Comparison of ENCODE assay signal across 24 cellular contexts in the genomic region with DNA sequence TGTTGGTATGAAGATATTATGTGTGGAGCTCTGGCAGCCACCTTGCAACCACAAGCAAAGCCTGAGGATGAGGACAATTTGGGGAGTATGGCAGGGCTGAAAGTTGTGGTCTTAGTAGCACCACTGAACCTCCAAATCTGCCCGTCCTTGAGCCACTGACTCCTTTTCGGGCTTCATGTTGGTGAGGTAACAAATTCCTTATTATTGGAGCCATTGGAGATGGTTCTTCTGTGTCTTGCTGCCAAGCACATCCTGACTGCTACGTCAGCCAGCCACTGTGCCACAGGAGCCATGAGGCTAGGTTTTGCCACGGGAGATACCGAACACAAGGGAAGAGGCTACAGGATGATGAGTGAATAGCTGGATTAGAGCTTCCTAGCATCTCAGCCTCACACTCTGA.
"Had no signal": no experiment of that assay in that cellular context is flagged by ENCODE, and none has a peak within 500 bp of the region (broad histone marks: within the 10 kb centered on the region; RNA-seq: fewer than 3 reads in every experiment).

No MANE protein-coding gene starts in this region.

- H3K36me3 ChIP-seq: brain microvascular endothelial cell had no signal

- H3K9me3 Mint-ChIP-seq: activated CD4-positive, alpha-beta T cell treated with anti-CD3 and anti-CD28 coated beads, Interleukin-2, amount 10 ng/mL, durations not matched to agents 7 days and 5 days; activated naive CD4-positive, alpha-beta T cell treated with anti-CD3 and anti-CD28 coated beads, Interleukin-2, amount 10 ng/mL, durations not matched to agents 7 days and 5 days; activated naive CD8-positive, alpha-beta T cell treated with anti-CD3 and anti-CD28 coated beads, Interleukin-2, amount 50 U/mL, for 24 hours; activated T-cell treated with anti-CD3 and anti-CD28 coated beads, Interleukin-2, amount 50 U/mL, for 24 hours; activated T-helper 2 cell treated with anti-CD3 and anti-CD28 coated beads, Interferon-gamma antibody, Interleukin-2, Interleukin-4, amounts not matched to agents 10 μg/mL and 5 μg/mL and 100 μg/mL, durations not matched to agents 14 hours and 24 hours and 36 hours had no signal

- H3K36me3 Mint-ChIP-seq: activated naive CD4-positive, alpha-beta T cell treated with anti-CD3 and anti-CD28 coated beads, Interleukin-2, amount 10 ng/mL, durations not matched to agents 7 days and 5 days; activated naive CD8-positive, alpha-beta T cell had no signal

- H3K4me3 Mint-ChIP-seq: activated CD4-positive, alpha-beta T cell treated with anti-CD3 and anti-CD28 coated beads for 36 hours; activated CD4-positive, alpha-beta T cell treated with anti-CD3 and anti-CD28 coated beads, Interleukin-2, amount 10 ng/mL, durations not matched to agents 7 days and 5 days; activated CD8-positive, alpha-beta T cell treated with anti-CD3 and anti-CD28 coated beads, Interleukin-2, amount 10 ng/mL, durations not matched to agents 7 days and 5 days; activated naive CD4-positive, alpha-beta T cell treated with anti-CD3 and anti-CD28 coated beads, Interleukin-2, amount 10 ng/mL, durations not matched to agents 7 days and 5 days; activated naive CD8-positive, alpha-beta T cell; activated naive CD8-positive, alpha-beta T cell treated with anti-CD3 and anti-CD28 coated beads, Interleukin-2, amount 50 U/mL, for 24 hours; activated T-cell treated with anti-CD3 and anti-CD28 coated beads, Interleukin-2, amount 50 U/mL, for 24 hours had no signal

- H3K4me2 ChIP-seq: KMS-11 had no signal

- H3K27ac Mint-ChIP-seq: activated CD4-positive, alpha-beta T cell treated with anti-CD3 and anti-CD28 coated beads for 36 hours; activated CD4-positive, alpha-beta T cell treated with anti-CD3 and anti-CD28 coated beads, Interleukin-2, amount 10 ng/mL, durations not matched to agents 7 days and 5 days; activated CD8-positive, alpha-beta T cell treated with anti-CD3 and anti-CD28 coated beads, Interleukin-2, amount 10 ng/mL, durations not matched to agents 7 days and 5 days; activated naive CD4-positive, alpha-beta T cell treated with anti-CD3 and anti-CD28 coated beads, Interleukin-2, amount 10 ng/mL, durations not matched to agents 7 days and 5 days; activated naive CD8-positive, alpha-beta T cell; activated naive CD8-positive, alpha-beta T cell treated with anti-CD3 and anti-CD28 coated beads, Interleukin-2, amount 50 U/mL, for 24 hours; activated T-cell treated with anti-CD3 and anti-CD28 coated beads, Interleukin-2, amount 50 U/mL, for 24 hours; activated T-helper 2 cell treated with anti-CD3 and anti-CD28 coated beads, Interferon-gamma antibody, Interleukin-2, Interleukin-4, amounts not matched to agents 10 μg/mL and 5 μg/mL and 100 μg/mL, durations not matched to agents 14 hours and 24 hours and 36 hours had no signal

- H3K27ac ChIP-seq: brain microvascular endothelial cell, KMS-11 had no signal

- H3K9ac ChIP-seq: KMS-11 had no signal

- DNase-seq: activated CD4-positive, alpha-beta T cell treated with anti-CD3 and anti-CD28 coated beads for 36 hours; activated CD4-positive, alpha-beta T cell treated with anti-CD3 and anti-CD28 coated beads, Interleukin-2, amount 10 ng/mL, durations not matched to agents 7 days and 5 days; activated CD4-positive, alpha-beta T cell treated with anti-CD3 and anti-CD28 coated beads, Interleukin-2, amount 50 U/mL, for 48 hours; activated CD8-positive, alpha-beta T cell treated with anti-CD3 and anti-CD28 coated beads, Interleukin-2, amount 10 ng/mL, durations not matched to agents 7 days and 5 days; activated naive CD8-positive, alpha-beta T cell treated with anti-CD3 and anti-CD28 coated beads, Interleukin-2, amount 50 U/mL, for 24 hours; activated T-cell treated with anti-CD3 and anti-CD28 coated beads, Interleukin-2, amount 50 U/mL, for 24 hours; anterior cingulate cortex; brain microvascular endothelial cell; MM.1S; MV-4-11; NCI-H1092; NCI-H1436 treated with DMSO at 0.1 percent for 48 hours; NCI-H1694 treated with DMSO at 0.1 percent for 48 hours; NCI-H2029; NCI-H345; NCI-H524 treated with DMSO at 0.1 percent for 48 hours; SIG-M5; SW 1271; T-helper 1 cell; T1000 had no signal

- H3K4me1 Mint-ChIP-seq: activated naive CD4-positive, alpha-beta T cell treated with anti-CD3 and anti-CD28 coated beads, Interleukin-2, amount 10 ng/mL, durations not matched to agents 7 days and 5 days; activated naive CD8-positive, alpha-beta T cell treated with anti-CD3 and anti-CD28 coated beads, Interleukin-2, amount 50 U/mL, for 24 hours had no signal

- H3K27me3 ChIP-seq: brain microvascular endothelial cell had no signal
